12 cellular contexts compared by ENCODE assay signal in genomic region chr17:43239597-43239996, GRCh38. TPM values are rescaled to one million over a fixed set of nuclear protein-coding genes. Genes with fewer than 3 reads are reported as not detected.
A peak's percentile ranks its signal among the peaks of the same experiment; 100 is the strongest.
DNase-seq lines count a peak whose midpoint lies in the region; ATAC-seq and TF ChIP-seq lines count a peak whose summit lies in the region.
"Not testable (repeated sequence)": the region's sequence is repeated elsewhere in the genome, so short reads cannot be mapped to it uniquely, and the experiment has no call there.
"Had no signal": no experiment of that assay in that cellular context is flagged by ENCODE, and none has a peak within 500 bp of the region (broad histone marks: within the 10 kb centered on the region; RNA-seq: fewer than 3 reads in every experiment).

No MANE protein-coding gene starts in this region.

- peak overlapping the region; percentile 25 for H3K4me3 Mint-ChIP-seq in T-helper 17 cell
- H3K4me3 Mint-ChIP-seq in activated CD8-positive, alpha-beta T cell treated with anti-CD3 and anti-CD28 coated beads, Interleukin-2, amount 10 ng/mL, durations not matched to agents 7 days and 5 days; central memory CD8-positive, alpha-beta T cell: not testable (repeated sequence)

- not testable (repeated sequence) for H4K20me1 ChIP-seq in HCT116 (ENCODE audit: insufficient read depth)

- not testable (repeated sequence) for DNase-seq in HCT116 (ENCODE audit: low read depth, low spot score); T-helper 17 cell; activated CD8-positive, alpha-beta T cell treated with anti-CD3 and anti-CD28 coated beads, Interleukin-2, amount 10 ng/mL, durations not matched to agents 7 days and 5 days; activated naive CD4-positive, alpha-beta T cell treated with anti-CD3 and anti-CD28 coated beads, Interleukin-2, amount 50 U/mL, for 72 hours (ENCODE audit: low spot score in 2 of 2); central memory CD8-positive, alpha-beta T cell (ENCODE audit: low spot score in 2 of 2); mucosa of descending colon; psoas muscle; stimulated activated naive CD8-positive, alpha-beta T cell treated with anti-CD3 and anti-CD28 coated beads, Interleukin-15, Interleukin-2, amounts not matched to agents 100 U/mL and 50 U/mL, for 24 hours

- not testable (repeated sequence) for H3K9ac ChIP-seq in HCT116 (ENCODE audit: low read length)

- not testable (repeated sequence) for H3K9me2 ChIP-seq in HCT116 (ENCODE audit: insufficient read depth)

- CTCF ChIA-PET in HCT116 (lab: Charles Lee); activated CD8-positive, alpha-beta T cell treated with anti-CD3 and anti-CD28 coated beads, Interleukin-2, amount 10 ng/mL, durations not matched to agents 7 days and 5 days (lab: Charles Lee): not testable (repeated sequence)

- H3K4me2 ChIP-seq in HCT116 (ENCODE audit: low read length), result not testable (repeated sequence)

- TF ChIP-seq POLR2A in HCT116 (IDR thresholded peaks at IDR 0.05; ENCODE audit: borderline replicate concordance, extremely low read depth, insufficient read depth, insufficient read length), result not testable (repeated sequence)

- TF ChIP-seq CTCF in HCT116 (IDR thresholded peaks at IDR 0.05 in 2 of 3, conservative IDR thresholded peaks at IDR 0.05 in 1 of 3; ENCODE audit: borderline replicate concordance in 1 of 3, insufficient read depth in 1 of 3, low read depth in 2 of 3, low read length in 2 of 3); mucosa of descending colon (IDR thresholded peaks at IDR 0.05); psoas muscle (IDR thresholded peaks at IDR 0.05): not testable (repeated sequence)

- H3K36me3 Mint-ChIP-seq in T-helper 17 cell (ENCODE audit: low read depth); activated CD8-positive, alpha-beta T cell treated with anti-CD3 and anti-CD28 coated beads, Interleukin-2, amount 10 ng/mL, durations not matched to agents 7 days and 5 days (ENCODE audit: low read depth); activated naive CD4-positive, alpha-beta T cell treated with anti-CD3 and anti-CD28 coated beads, Interleukin-2, amount 50 U/mL, for 72 hours; central memory CD8-positive, alpha-beta T cell (ENCODE audit: insufficient read depth): not testable (repeated sequence)

- not testable (repeated sequence) for H3K4me1 Mint-ChIP-seq in T-helper 17 cell; activated CD8-positive, alpha-beta T cell treated with anti-CD3 and anti-CD28 coated beads, Interleukin-2, amount 10 ng/mL, durations not matched to agents 7 days and 5 days (ENCODE audit: low read depth); central memory CD8-positive, alpha-beta T cell

- POLR2A ChIA-PET in HCT116 (lab: Charles Lee); activated CD8-positive, alpha-beta T cell treated with anti-CD3 and anti-CD28 coated beads, Interleukin-2, amount 10 ng/mL, durations not matched to agents 7 days and 5 days (lab: Charles Lee): not testable (repeated sequence)

- H3K9me3 ChIP-seq in HCT116 (ENCODE audit: control insufficient read depth in 1 of 2, insufficient read depth in 1 of 2, low read depth in 1 of 2, low read length in 2 of 2); T-helper 17 cell (ENCODE audit: control insufficient read depth, low read length, poor library complexity, severe bottlenecking); mucosa of descending colon; psoas muscle: not testable (repeated sequence)

- 0% methylated on average over 1 of the region's 26 CpGs; no CpG with 5 or more reads in 2 of the 3 donors for WGBS in psoas muscle, 3 donors

- not testable (repeated sequence) for BruUV-seq in HCT116 (replicated peaks; lab: Mats Ljungman, UMichigan)

- H3K27me3 Mint-ChIP-seq in T-helper 17 cell; activated CD8-positive, alpha-beta T cell treated with anti-CD3 and anti-CD28 coated beads, Interleukin-2, amount 10 ng/mL, durations not matched to agents 7 days and 5 days (ENCODE audit: low read depth); central memory CD8-positive, alpha-beta T cell: not testable (repeated sequence)

- ATAC-seq in HCT116, result peak; percentile 76
- not testable (repeated sequence) for ATAC-seq in T-helper 17 cell
- peak; percentile 42 for ATAC-seq in activated CD8-positive, alpha-beta T cell treated with anti-CD3 and anti-CD28 coated beads, Interleukin-2, amount 10 ng/mL, durations not matched to agents 7 days and 5 days
- ATAC-seq in activated naive CD4-positive, alpha-beta T cell treated with anti-CD3 and anti-CD28 coated beads, Interleukin-2, amount 50 U/mL, for 72 hours, result peak; percentile 69 to 71
- ATAC-seq in central memory CD8-positive, alpha-beta T cell (replicated peaks; ENCODE audit: extremely low read depth, poor library complexity, severe bottlenecking), result peak; percentile 43
- peak; percentile 17 for ATAC-seq in mucosa of descending colon
- peak in 3 of 4 donors; percentile 38 to 50 (median 48) for ATAC-seq in psoas muscle
- peak; percentile 66 for ATAC-seq in stimulated activated naive CD8-positive, alpha-beta T cell treated with anti-CD3 and anti-CD28 coated beads, Interleukin-15, Interleukin-2, amounts not matched to agents 100 U/mL and 50 U/mL, for 24 hours

- TF ChIP-seq RAD21 in HCT116 (IDR thresholded peaks at IDR 0.05; ENCODE audit: low read depth), result not testable (repeated sequence)

- H3K27me3 ChIP-seq in HCT116 (ENCODE audit: insufficient read depth, low read length); psoas muscle (ENCODE audit: insufficient read depth in 3 of 3, low read length in 2 of 3): not testable (repeated sequence)

- H3K9me3 Mint-ChIP-seq in activated CD8-positive, alpha-beta T cell treated with anti-CD3 and anti-CD28 coated beads, Interleukin-2, amount 10 ng/mL, durations not matched to agents 7 days and 5 days (ENCODE audit: insufficient read depth); activated naive CD4-positive, alpha-beta T cell treated with anti-CD3 and anti-CD28 coated beads, Interleukin-2, amount 50 U/mL, for 72 hours; central memory CD8-positive, alpha-beta T cell: not testable (repeated sequence)

- H3K27ac ChIP-seq in HCT116 (ENCODE audit: low read depth, low read length); psoas muscle: not testable (repeated sequence)

- intact Hi-C loops in HCT116 (cut with micrococcal nuclease); mucosa of descending colon (cut with DNase I, micrococcal nuclease); psoas muscle (cut with DNase I): not testable (repeated sequence)

- H2AFZ ChIP-seq in HCT116 (ENCODE audit: low read depth, low read length, poor library complexity, severe bottlenecking), result not testable (repeated sequence)

- H3K79me2 ChIP-seq in HCT116 (ENCODE audit: insufficient read depth, low read length), result not testable (repeated sequence)

- H3K4me3 ChIP-seq in HCT116 (replicated peaks in 1 of 2; ENCODE audit: low read depth in 1 of 2, low read length in 2 of 2); mucosa of descending colon; psoas muscle: not testable (repeated sequence)

- H3K27ac Mint-ChIP-seq in T-helper 17 cell; activated CD8-positive, alpha-beta T cell treated with anti-CD3 and anti-CD28 coated beads, Interleukin-2, amount 10 ng/mL, durations not matched to agents 7 days and 5 days; central memory CD8-positive, alpha-beta T cell (ENCODE audit: low read depth): not testable (repeated sequence)
- peak overlapping the region in 1 of 2 donors; percentile 77 for H3K27ac Mint-ChIP-seq in activated naive CD4-positive, alpha-beta T cell treated with anti-CD3 and anti-CD28 coated beads, Interleukin-2, amount 50 U/mL, for 72 hours

- not testable (repeated sequence) for H3K4me1 ChIP-seq in HCT116 (ENCODE audit: control insufficient read depth in 1 of 2, insufficient read depth in 2 of 2, low read length in 2 of 2); mucosa of descending colon (ENCODE audit: low read depth); psoas muscle

- RAD21 ChIA-PET in HCT116 (lab: Charles Lee; ENCODE audit: low non-redundant PET in 1 of 2, low total read pairs in 2 of 2, uncharacterized antibody in 2 of 2, unreplicated experiment in 2 of 2), result not testable (repeated sequence)

- not testable (repeated sequence) for H3K36me3 ChIP-seq in HCT116 (ENCODE audit: control insufficient read depth in 1 of 2, insufficient read depth in 2 of 2, low read length in 2 of 2); mucosa of descending colon (ENCODE audit: low read depth); psoas muscle (ENCODE audit: insufficient read depth in 1 of 2, low read depth in 1 of 2)

RNA-seq across cellular contexts. Expression of gene RNU2-1, which starts 5.8 kb away (rescaled TPM):
- total RNA-seq in HCT116 (2021; ENCODE audit: unreplicated experiment), result 5,800 TPM
- not detected in 2 replicates for polyA plus RNA-seq in HCT116 (2012)
- total RNA-seq in T-helper 17 cell, result 1,000 to 10,000 TPM; 3,838 to 5,780 TPM
- 1,000 to 10,000 TPM; 4,963 to 6,708 TPM for total RNA-seq in activated CD8-positive, alpha-beta T cell treated with anti-CD3 and anti-CD28 coated beads, Interleukin-2, amount 10 ng/mL, durations not matched to agents 7 days and 5 days
- 1,000 to 10,000 TPM; 5,470 to 5,569 TPM for total RNA-seq in activated naive CD4-positive, alpha-beta T cell treated with anti-CD3 and anti-CD28 coated beads, Interleukin-2, amount 50 U/mL, for 72 hours
- 1,000 to 10,000 TPM; 3,750 to 8,379 (median 4,134) TPM for total RNA-seq in mucosa of descending colon
- 1,000 to 10,000 TPM; 2,334 to 4,375 (median 3,394) TPM for total RNA-seq in psoas muscle
- not detected for polyA plus RNA-seq in psoas muscle
- total RNA-seq: GM23338, H7, HT-29 had no signal
- polyA plus RNA-seq: CD4-positive, alpha-beta memory T cell had no signal

RNA-seq across cellular contexts. Expression of gene CCDC200, which starts 11.2 kb away (rescaled TPM):
- total RNA-seq in HCT116 (2021; ENCODE audit: unreplicated experiment) (not detected), T-helper 17 cell (under 1 TPM; 0.40 to 0.60 TPM), mucosa of descending colon (not detected), psoas muscle (not detected)
- polyA plus RNA-seq in HCT116 (2012), result 0.52 and 0.85 TPM in 2 replicates
- total RNA-seq in activated CD8-positive, alpha-beta T cell treated with anti-CD3 and anti-CD28 coated beads, Interleukin-2, amount 10 ng/mL, durations not matched to agents 7 days and 5 days, result not detected
- under 1 TPM in 1 of 2 donors, not detected in 1; 0.48 TPM for total RNA-seq in activated naive CD4-positive, alpha-beta T cell treated with anti-CD3 and anti-CD28 coated beads, Interleukin-2, amount 50 U/mL, for 72 hours
- polyA plus RNA-seq in psoas muscle, result under 1 TPM in 2 of 3 donors, not detected in 1; 0.38 to 0.41 TPM
- total RNA-seq: GM23338, H7, HT-29 had no signal
- polyA plus RNA-seq: GM23338 had no signal

RNA-seq across cellular contexts. Expression of gene TMEM106A, which starts 27.9 kb away (rescaled TPM):
- total RNA-seq in HCT116 (2021; ENCODE audit: unreplicated experiment), result 3.5 TPM
- polyA plus RNA-seq in HCT116 (2012), result 1.9 and 2.3 TPM in 2 replicates
- total RNA-seq in T-helper 17 cell, result 10 to 100 TPM in 1 of 2 donors, 1 to 10 TPM in 1; 7.0 to 10.0 TPM
- total RNA-seq in activated CD8-positive, alpha-beta T cell treated with anti-CD3 and anti-CD28 coated beads, Interleukin-2, amount 10 ng/mL, durations not matched to agents 7 days and 5 days, result 10 to 100 TPM; 10.1 to 12.4 TPM
- 10 to 100 TPM; 11.9 to 17.0 TPM for total RNA-seq in activated naive CD4-positive, alpha-beta T cell treated with anti-CD3 and anti-CD28 coated beads, Interleukin-2, amount 50 U/mL, for 72 hours
- 10 to 100 TPM; 11.8 to 12.5 (median 12.0) TPM for total RNA-seq in mucosa of descending colon
- total RNA-seq in psoas muscle, result 1 to 10 TPM; 1.9 to 3.4 (median 2.6) TPM
- polyA plus RNA-seq in psoas muscle, result under 1 TPM; 0.21 to 0.60 (median 0.53) TPM
